Comparison of ENCODE assay signal across 3 cellular contexts in the genomic region with DNA sequence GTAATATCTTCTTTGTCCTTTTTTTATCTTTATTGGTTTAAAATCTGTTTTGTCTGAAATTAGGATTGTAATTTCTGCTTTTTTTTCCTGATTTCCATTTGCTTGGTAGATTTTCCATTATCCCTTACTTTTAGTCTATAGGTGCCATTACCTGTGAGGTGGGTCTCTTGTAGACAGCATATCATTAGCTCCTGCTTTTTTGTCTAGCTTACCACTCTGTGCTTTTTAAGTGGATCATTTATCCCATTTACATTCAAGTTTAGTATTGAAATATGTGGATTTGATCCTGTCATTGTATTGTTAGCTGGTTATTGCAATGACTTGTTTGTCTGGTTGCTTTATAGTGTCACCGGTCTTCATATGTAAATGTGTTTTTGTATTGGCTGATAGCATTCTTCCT.
"Had no signal": no experiment of that assay in that cellular context is flagged by ENCODE, and none has a peak within 500 bp of the region (broad histone marks: within the 10 kb centered on the region; RNA-seq: fewer than 3 reads in every experiment).

No MANE protein-coding gene starts in this region.

- H3K4me3 ChIP-seq: GM12878 had no signal

- DNase-seq: GDM1, GF-D8 had no signal
